Comparison of ENCODE assay signal across 16 cellular contexts in the genomic region with DNA sequence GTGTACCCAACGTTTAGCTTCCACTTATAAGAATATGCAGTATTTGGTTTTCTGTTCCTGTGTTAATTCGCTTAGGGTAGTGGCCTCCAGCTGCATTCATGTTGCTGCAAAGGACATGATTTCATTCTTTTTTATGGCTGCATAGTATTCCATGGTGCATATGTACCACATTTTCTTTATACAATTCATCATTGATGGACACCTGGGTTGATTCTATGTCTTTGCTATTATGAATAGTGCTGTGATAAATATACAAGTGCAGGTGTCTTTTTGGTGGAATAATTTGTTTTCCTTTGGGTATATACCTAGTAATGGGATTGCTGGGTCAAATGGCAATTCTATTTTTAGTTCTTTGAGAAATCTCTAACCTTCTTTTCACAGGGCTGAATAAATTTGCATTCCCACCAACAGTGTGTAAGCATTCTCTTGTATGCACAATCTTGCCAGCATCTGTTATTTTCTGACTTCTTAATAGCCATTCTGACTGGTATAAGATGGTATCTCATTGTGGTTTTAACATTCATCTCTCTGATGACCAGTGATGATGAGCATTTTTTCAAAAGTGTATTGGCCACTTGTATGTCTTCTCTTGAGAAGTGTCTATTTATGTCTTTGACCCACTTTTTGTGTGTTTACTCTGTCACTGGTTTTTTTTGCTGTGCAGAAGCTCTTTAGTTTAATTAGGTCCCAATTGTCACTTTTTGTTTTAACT.
DNase-seq lines count a peak whose midpoint lies in the region; ATAC-seq and TF ChIP-seq lines count a peak whose summit lies in the region.
"Had no signal": no experiment of that assay in that cellular context is flagged by ENCODE, and none has a peak within 500 bp of the region (broad histone marks: within the 10 kb centered on the region; RNA-seq: fewer than 3 reads in every experiment).

No MANE protein-coding gene starts in this region.

- no peaks in the 10 kb centered on the region for H3K9me3 Mint-ChIP-seq in activated T-helper 17 cell treated with anti-CD3 and anti-CD28 coated beads, Interleukin-2, amount 50 U/mL, for 72 hours
- H3K9me3 Mint-ChIP-seq in natural killer cell, result no peaks in the 10 kb centered on the region
- H3K9me3 Mint-ChIP-seq: activated naive CD4-positive, alpha-beta T cell treated with anti-CD3 and anti-CD28 coated beads, Interleukin-2, amount 10 ng/mL, durations not matched to agents 7 days and 5 days; type B pancreatic cell had no signal

- peak; percentile 10 for DNase-seq in ELR (ENCODE audit: low read depth)
- DNase-seq in natural killer cell, result no peak
- no peak for DNase-seq in hippocampal formation (lab: John Stamatoyannopoulos, UW)
- DNase-seq in anterior cingulate cortex (lab: John Stamatoyannopoulos, UW), result no peak
- no peak for DNase-seq in dedifferentiated amniotic fluid mesenchymal stem cell (ENCODE audit: extremely low spot score)
- DNase-seq: activated CD8-positive, alpha-beta memory T cell treated with anti-CD3 and anti-CD28 coated beads, Interleukin-2, amount 50 U/mL, for 48 hours; activated naive CD4-positive, alpha-beta T cell treated with anti-CD3 and anti-CD28 coated beads, Interleukin-2, amount 10 ng/mL, durations not matched to agents 7 days and 5 days; heart left ventricle; MM.1S; NCI-H1436 treated with DMSO at 0.1 percent for 48 hours; PC-3; SJCRH30 had no signal

- H3K27me3 Mint-ChIP-seq in activated T-helper 17 cell treated with anti-CD3 and anti-CD28 coated beads, Interleukin-2, amount 50 U/mL, for 72 hours, result no peaks in the 10 kb centered on the region
- H3K27me3 Mint-ChIP-seq in natural killer cell (ENCODE audit: low read depth in 2 of 2), result no peaks in the 10 kb centered on the region
- H3K27me3 Mint-ChIP-seq: type B pancreatic cell had no signal

- peak; percentile 14 for ATAC-seq in HG02610 (IDR thresholded peaks at IDR 0.05; ENCODE audit: unreplicated experiment)
- ATAC-seq in activated T-helper 17 cell treated with anti-CD3 and anti-CD28 coated beads, Interleukin-2, amount 50 U/mL, for 72 hours (replicated peaks), result peak; percentile 26
- ATAC-seq in natural killer cell, result no peak
- ATAC-seq in HG02642 (IDR thresholded peaks at IDR 0.05; ENCODE audit: poor library complexity, unreplicated experiment), result no peak
- ATAC-seq: heart left ventricle, PC-3 had no signal

- H3K27ac Mint-ChIP-seq in activated T-helper 17 cell treated with anti-CD3 and anti-CD28 coated beads, Interleukin-2, amount 50 U/mL, for 72 hours, result peak overlapping the region; percentile 37
- peak overlapping the region; percentile 75 to 92 for H3K27ac Mint-ChIP-seq in natural killer cell
- H3K27ac Mint-ChIP-seq: type B pancreatic cell had no signal

- H3K4me1 Mint-ChIP-seq in activated T-helper 17 cell treated with anti-CD3 and anti-CD28 coated beads, Interleukin-2, amount 50 U/mL, for 72 hours, result peaks cover 4% of the 10 kb centered on the region
- peaks cover 40 to 48% of the 10 kb centered on the region in 2 donors for H3K4me1 Mint-ChIP-seq in natural killer cell

- intact Hi-C loops in natural killer cell (cut with micrococcal nuclease), result no loop called here

- TF ChIP-seq CTCF in natural killer cell (IDR thresholded peaks at IDR 0.05), result no peak

- H3K4me3 Mint-ChIP-seq in activated T-helper 17 cell treated with anti-CD3 and anti-CD28 coated beads, Interleukin-2, amount 50 U/mL, for 72 hours, result peak overlapping the region; percentile 17
- no peak overlapping the region for H3K4me3 Mint-ChIP-seq in natural killer cell
- H3K4me3 Mint-ChIP-seq: activated naive CD4-positive, alpha-beta T cell treated with anti-CD3 and anti-CD28 coated beads, Interleukin-2, amount 10 ng/mL, durations not matched to agents 7 days and 5 days; type B pancreatic cell had no signal

- no peaks in the 10 kb centered on the region for H3K36me3 Mint-ChIP-seq in activated T-helper 17 cell treated with anti-CD3 and anti-CD28 coated beads, Interleukin-2, amount 50 U/mL, for 72 hours (ENCODE audit: low read depth)
- H3K36me3 Mint-ChIP-seq in natural killer cell, result no peaks in the 10 kb centered on the region
- H3K36me3 Mint-ChIP-seq: activated naive CD4-positive, alpha-beta T cell treated with anti-CD3 and anti-CD28 coated beads, Interleukin-2, amount 10 ng/mL, durations not matched to agents 7 days and 5 days; type B pancreatic cell had no signal

Comparison
In these comparisons a context has a peak if more than half of its experiments do, and no peak if none do; other contexts are left out.
1. ATAC-seq: peak in HG02610 (single experiment) and activated T-helper 17 cell treated with anti-CD3 and anti-CD28 coated beads, Interleukin-2, amount 50 U/mL, for 72 hours (single experiment); none in natural killer cell (0 of 3) and HG02642 (single experiment).